25 cellular contexts compared by ENCODE assay signal in the genomic region with DNA sequence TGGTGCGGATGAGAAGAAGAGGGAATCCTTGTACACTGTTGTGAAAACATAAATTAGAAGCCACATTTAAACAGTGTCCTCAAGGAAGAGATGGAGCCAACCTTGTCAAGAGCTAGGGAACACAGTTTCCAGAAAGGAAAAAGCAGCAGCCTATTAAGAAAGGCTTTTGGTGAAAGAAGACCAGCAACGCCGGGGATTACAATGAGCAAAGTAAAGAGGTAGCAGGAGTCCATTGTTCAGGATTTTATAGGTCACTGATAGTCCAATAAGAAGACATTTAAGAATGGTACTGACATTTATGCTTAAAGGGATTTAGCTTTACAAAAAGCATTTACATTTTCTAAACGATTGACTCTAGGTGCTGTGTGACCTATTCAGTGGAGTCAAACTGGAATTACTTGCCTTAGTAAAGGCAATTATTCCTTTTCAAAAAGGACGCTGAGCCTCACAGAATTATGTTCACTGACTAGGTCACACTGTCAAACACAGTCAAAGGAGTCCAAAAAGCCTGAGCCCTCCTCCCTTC. TPM values are rescaled to one million over a fixed set of nuclear protein-coding genes. Genes with fewer than 3 reads are reported as not detected.
DNase-seq lines count a peak whose midpoint lies in the region; ATAC-seq and TF ChIP-seq lines count a peak whose summit lies in the region.
"Had no signal": no experiment of that assay in that cellular context is flagged by ENCODE, and none has a peak within 500 bp of the region (broad histone marks: within the 10 kb centered on the region; RNA-seq: fewer than 3 reads in every experiment).

No MANE protein-coding gene starts in this region.

- H3K9me3 ChIP-seq in IMR-90 (ENCODE audit: control insufficient read depth, insufficient read depth, low read length) (no peaks in the 10 kb centered on the region), adipocyte (ENCODE audit: control insufficient read depth, low read length) (no peaks in the 10 kb centered on the region), stomach smooth muscle (ENCODE audit: control insufficient read depth in 2 of 2, low read length in 2 of 2) (no peaks in the 10 kb centered on the region)
- H3K9me3 ChIP-seq: uterus had no signal

- no TSS peak for BruUV-seq in IMR-90 (replicated peaks; lab: Mats Ljungman, UMichigan)

- no peak overlapping the region for H4K8ac ChIP-seq in IMR-90 (ENCODE audit: low read depth in 2 of 2, low read length in 2 of 2)

- no peak overlapping the region for H3K14ac ChIP-seq in IMR-90 (replicated peaks; ENCODE audit: low read depth, low read length)

- H2AFZ ChIP-seq in IMR-90 (replicated peaks; ENCODE audit: low read length, poor library complexity) = no peak overlapping the region

- H2BK120ac ChIP-seq in IMR-90 (ENCODE audit: low read depth, low read length) = no peak overlapping the region

- H3K4me2 ChIP-seq in IMR-90 (ENCODE audit: low read depth, low read length) = no peak overlapping the region

- in situ Hi-C loops in IMR-90 (cut with MboI; ENCODE audit: low sequenced_read_pairs) = no loop called here

- no CpG with 5 or more reads among the region's 5 CpGs for WGBS in IMR-90 (ENCODE audit: extremely low coverage in 2 of 2, insufficient read length in 1 of 2), 2 experiments

- no peak overlapping the region for H3K4me3 ChIP-seq in IMR-90 (ENCODE audit: insufficient read depth, low read depth, low read length)
- no peak overlapping the region for H3K4me3 ChIP-seq in adipocyte (ENCODE audit: low read length)
- H3K4me3 ChIP-seq in stomach smooth muscle (ENCODE audit: low read length in 2 of 2) = no peak overlapping the region
- H3K4me3 ChIP-seq: lung, uterus had no signal

- dilution Hi-C loops in IMR-90 (cut with HindIII; ENCODE audit: low sequenced_read_pairs, unreplicated experiment) = no loop called here

- H3K4me3 Mint-ChIP-seq in mesothelial cell of epicardium = no peak overlapping the region
- H3K4me3 Mint-ChIP-seq: activated T-cell treated with anti-CD3 and anti-CD28 coated beads, Interleukin-2, amount 50 U/mL, for 72 hours; CD8-positive, alpha-beta memory T cell had no signal

- TF ChIP-seq POLR2A in IMR-90 (IDR thresholded peaks at IDR 0.05; ENCODE audit: low read depth, low read length) = no peak

- no peak overlapping the region for H2BK15ac ChIP-seq in IMR-90 (ENCODE audit: low read depth, low read length)

- DNase-seq in IMR-90 = no peak
- DNase-seq in adipocyte (ENCODE audit: low read depth) = peak; percentile 4
- DNase-seq in mesothelial cell of epicardium (ENCODE audit: low spot score in 2 of 2, unreplicated experiment in 2 of 2) = no peak
- no peak for DNase-seq in occipital lobe (lab: John Stamatoyannopoulos, UW)
- no peak for DNase-seq in NK-92 treated with Interleukin-12 subunit alpha and Interleukin-12 subunit beta, amount 100 ng/mL, for 24 hours (lab: John Stamatoyannopoulos, UW)
- DNase-seq in Ammon's horn (ENCODE audit: low spot score) = no peak
- DNase-seq: activated CD8-positive, alpha-beta memory T cell treated with anti-CD3 and anti-CD28 coated beads for 24 hours; activated naive CD4-positive, alpha-beta T cell treated with anti-CD3 and anti-CD28 coated beads, Interleukin-2, amount 50 U/mL, for 16 hours; activated T-cell treated with anti-CD3 and anti-CD28 coated beads, Interleukin-2, amount 50 U/mL, for 72 hours; aorta; CD8-positive, alpha-beta memory T cell; cerebellar nuclear complex; effector CD8-positive, alpha-beta T cell; GDM1; HCEC 1CT; NCI-H1048; NCI-H187; NCI-H446 treated with DMSO at 0.1 percent for 48 hours; stimulated activated CD8-positive, alpha-beta memory T cell treated with anti-CD3 and anti-CD28 coated beads, Interleukin-4, amount 100 ng/mL, for 48 hours; T-helper 1 cell; uterus had no signal

- no peak overlapping the region for H3K18ac ChIP-seq in IMR-90 (ENCODE audit: low read depth, low read length)

- no peaks in the 10 kb centered on the region for H3K27me3 ChIP-seq in IMR-90 (ENCODE audit: control insufficient read depth, insufficient read depth, low read length)
- H3K27me3 ChIP-seq in adipocyte (replicated peaks; ENCODE audit: control insufficient read depth, insufficient read depth, low read length) = no peaks in the 10 kb centered on the region
- H3K27me3 ChIP-seq in stomach smooth muscle (ENCODE audit: control insufficient read depth in 1 of 2, insufficient read depth in 2 of 2, low read length in 2 of 2) = no peaks in the 10 kb centered on the region
- H3K27me3 ChIP-seq: uterus had no signal

- CTCF ChIA-PET in IMR-90 (lab: Yijun Ruan, JAX) = interaction anchor here (0.5 kb wide), 1 partner anchor 47 kb away, joined by 5 read pairs; no protein-coding TSS in a partner anchor

- peaks cover 34 to 51% of the 10 kb centered on the region in 2 experiments for H3K79me1 ChIP-seq in IMR-90 (ENCODE audit: low read depth in 1 of 2, low read length in 2 of 2)

- H3K4me1 ChIP-seq in IMR-90 (ENCODE audit: control insufficient read depth, insufficient read depth, low read length) = peaks cover 2% of the 10 kb centered on the region
- H3K4me1 ChIP-seq in adipocyte (ENCODE audit: control insufficient read depth, insufficient read depth, low read length) = peaks cover 13% of the 10 kb centered on the region
- peaks cover 3% of the 10 kb centered on the region for H3K4me1 ChIP-seq in stomach smooth muscle (ENCODE audit: control insufficient read depth, insufficient read depth, low read length)
- H3K4me1 ChIP-seq: uterus had no signal

- H3K9me1 ChIP-seq in IMR-90 (ENCODE audit: insufficient read depth, low read length) = peaks cover 11% of the 10 kb centered on the region

- no peaks in the 10 kb centered on the region for H3K36me3 Mint-ChIP-seq in mesothelial cell of epicardium

- peaks cover 15% of the 10 kb centered on the region for H3K4me1 Mint-ChIP-seq in mesothelial cell of epicardium

- no peak for ATAC-seq in IMR-90 (ENCODE audit: low read depth)
- ATAC-seq: activated T-cell treated with anti-CD3 and anti-CD28 coated beads, Interleukin-2, amount 50 U/mL, for 72 hours; Panc1; sciatic nerve had no signal

- H2BK5ac ChIP-seq in IMR-90 (ENCODE audit: low read depth, low read length, poor library complexity, severe bottlenecking) = no peak overlapping the region

- no peak overlapping the region for H2AK9ac ChIP-seq in IMR-90 (replicated peaks; ENCODE audit: low read depth, low read length, poor library complexity)

- H4K20me1 ChIP-seq in IMR-90 (ENCODE audit: insufficient read depth, low read length) = peaks cover 35% of the 10 kb centered on the region; the same call in 1 of the 2 replicates

- peaks cover 4% of the 10 kb centered on the region for H3K9me3 Mint-ChIP-seq in mesothelial cell of epicardium
- H3K9me3 Mint-ChIP-seq: activated T-cell treated with anti-CD3 and anti-CD28 coated beads, Interleukin-2, amount 50 U/mL, for 72 hours; CD8-positive, alpha-beta memory T cell had no signal

- H3K27ac ChIP-seq in IMR-90 (ENCODE audit: insufficient read depth, low read length) (no peak overlapping the region), stomach smooth muscle (ENCODE audit: low read length) (peak overlapping the region; percentile 1)

- POLR2A ChIA-PET in IMR-90 (lab: Charles Lee; ENCODE audit: unreplicated experiment) = no interaction called here

- H3K27me3 Mint-ChIP-seq in mesothelial cell of epicardium (ENCODE audit: low read depth) = no peaks in the 10 kb centered on the region
- H3K27me3 Mint-ChIP-seq: CD8-positive, alpha-beta memory T cell had no signal

- H3K36me3 ChIP-seq in IMR-90 (ENCODE audit: control insufficient read depth, insufficient read depth, low read length) (no peaks in the 10 kb centered on the region), adipocyte (ENCODE audit: control insufficient read depth, insufficient read depth, low read length, severe bottlenecking) (no peaks in the 10 kb centered on the region), stomach smooth muscle (ENCODE audit: control insufficient read depth in 2 of 2, insufficient read depth in 2 of 2, low read length in 2 of 2) (no peaks in the 10 kb centered on the region)
- H3K36me3 ChIP-seq: uterus had no signal

- H3K4ac ChIP-seq in IMR-90 (ENCODE audit: low read depth, low read length) = no peak overlapping the region

- intact Hi-C loops in IMR-90 (cut with micrococcal nuclease) = no loop called here

- H2AK5ac ChIP-seq in IMR-90 (ENCODE audit: low read depth, low read length) = no peak overlapping the region

- no peak overlapping the region for H3K9ac ChIP-seq in IMR-90 (ENCODE audit: low read depth, low read length)
- H3K9ac ChIP-seq in adipocyte (ENCODE audit: low read length) = no peak overlapping the region
- no peak overlapping the region for H3K9ac ChIP-seq in stomach smooth muscle (ENCODE audit: low read length in 2 of 2)

- H3K27ac Mint-ChIP-seq in mesothelial cell of epicardium = peak overlapping the region; percentile 5
- H3K27ac Mint-ChIP-seq: activated T-cell treated with anti-CD3 and anti-CD28 coated beads, Interleukin-2, amount 50 U/mL, for 72 hours had no signal

- TF ChIP-seq RAD21 in IMR-90 (IDR thresholded peaks at IDR 0.05; ENCODE audit: low read length) = no peak

- no peak overlapping the region for H3K56ac ChIP-seq in IMR-90 (ENCODE audit: extremely low read depth, insufficient read depth, low read length)

- no peak overlapping the region for H2BK20ac ChIP-seq in IMR-90 (ENCODE audit: low read depth, low read length)

- H4K91ac ChIP-seq in IMR-90 (ENCODE audit: insufficient read depth, low read depth, low read length) = no peak overlapping the region

- H3K23ac ChIP-seq in IMR-90 (ENCODE audit: low read depth, low read length) = 0 out of 2 replicates have a peak overlapping the region, but pooled peaks have one; percentile 23

- H4K5ac ChIP-seq in IMR-90 (ENCODE audit: low read depth, low read length) = no peak overlapping the region

- TF ChIP-seq CTCF in IMR-90 (conservative IDR thresholded peaks at IDR 0.05; ENCODE audit: low read depth, low read length) (no peak), mesothelial cell of epicardium (IDR thresholded peaks at IDR 0.05; ENCODE audit: unreplicated experiment) (no peak)

TF ChIP-seq in IMR-90, 13 proteins besides CTCF, POLR2A, EP300 and RAD21 (continues in another document):
- TF ChIP-seq, protein P1, sequence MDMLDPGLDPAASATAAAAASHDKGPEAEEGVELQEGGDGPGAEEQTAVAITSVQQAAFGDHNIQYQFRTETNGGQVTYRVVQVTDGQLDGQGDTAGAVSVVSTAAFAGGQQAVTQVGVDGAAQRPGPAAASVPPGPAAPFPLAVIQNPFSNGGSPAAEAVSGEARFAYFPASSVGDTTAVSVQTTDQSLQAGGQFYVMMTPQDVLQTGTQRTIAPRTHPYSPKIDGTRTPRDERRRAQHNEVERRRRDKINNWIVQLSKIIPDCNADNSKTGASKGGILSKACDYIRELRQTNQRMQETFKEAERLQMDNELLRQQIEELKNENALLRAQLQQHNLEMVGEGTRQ (IDR thresholded peaks at IDR 0.05; ENCODE audit: low read depth, low read length) = no peak
- TF ChIP-seq MXI1 (IDR thresholded peaks at IDR 0.05; ENCODE audit: borderline replicate concordance, low read depth, low read length) (no peak), RCOR1 (IDR thresholded peaks at IDR 0.05; ENCODE audit: insufficient replicate concordance, low read length) (no peak)

RNA-seq across cellular contexts. Expression of a gene that starts 40.8 kb away (rescaled TPM):
- total RNA-seq in IMR-90 (2012; rRNA removed) (26.7 and 29.4 TPM in 2 replicates), mesothelial cell of epicardium (22.9 to 27.1 TPM (median 25.5 TPM) in 3 replicates), occipital lobe (68.3 TPM)
- 6.7 and 7.4 TPM in 2 replicates for polyA plus RNA-seq in IMR-90 (2012; rRNA removed)
- polyA plus RNA-seq in IMR-90 (2012; cell fraction: cytosol; rRNA removed) = 2.2 and 2.4 TPM in 2 replicates
- polyA plus RNA-seq in IMR-90 (2012; cell fraction: nucleus; rRNA removed; ENCODE audit: low replicate concordance) = 2.9 and 14.9 TPM in 2 replicates
